Comparison of ENCODE assay signal across 10 cellular contexts in the genomic region with DNA sequence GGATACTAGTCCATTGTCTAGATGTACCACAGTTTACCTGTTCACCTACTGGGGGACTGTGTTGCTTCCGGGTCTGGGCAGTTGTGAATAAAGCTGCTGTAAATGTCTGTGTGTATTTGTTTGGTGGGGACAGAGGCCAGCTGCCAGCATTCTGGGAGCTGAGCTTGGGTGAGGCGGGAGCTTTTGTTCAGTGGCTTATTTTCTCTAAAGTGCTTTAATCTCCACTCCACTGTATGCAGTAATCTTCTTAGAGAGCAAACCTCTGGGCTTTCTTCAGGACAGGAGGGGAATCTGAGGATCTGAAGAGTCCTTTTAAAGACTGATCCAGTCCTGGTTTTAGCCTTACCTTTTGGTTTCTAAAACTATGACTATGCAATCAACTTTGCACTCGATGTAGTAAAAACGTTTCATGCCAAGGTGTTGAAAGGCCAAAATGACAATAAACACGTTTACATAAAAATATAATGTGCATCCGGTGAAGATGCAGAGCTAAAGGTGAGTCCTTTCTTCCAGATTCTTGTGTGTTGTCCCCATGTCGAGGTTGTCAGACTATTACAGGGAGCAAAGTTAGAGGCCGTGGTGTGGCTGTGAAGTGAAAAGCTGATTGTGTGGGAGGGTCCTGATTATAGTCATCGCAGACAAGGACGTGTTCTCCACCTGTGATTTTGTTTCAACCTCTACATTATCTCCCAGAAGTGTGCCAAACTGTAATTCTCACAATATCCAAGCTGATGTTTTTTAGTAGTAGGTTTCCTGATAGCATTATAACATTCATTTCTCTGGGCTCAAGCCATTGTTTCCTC.
A peak's percentile ranks its signal among the peaks of the same experiment; 100 is the strongest.
DNase-seq lines count a peak whose midpoint lies in the region; ATAC-seq and TF ChIP-seq lines count a peak whose summit lies in the region.
"Had no signal": no experiment of that assay in that cellular context is flagged by ENCODE, and none has a peak within 500 bp of the region (broad histone marks: within the 10 kb centered on the region; RNA-seq: fewer than 3 reads in every experiment).

No MANE protein-coding gene starts in this region.

- peak; percentile 81 for DNase-seq in D341Med (ENCODE audit: low spot score)
- DNase-seq in NCI-H1105 treated with DMSO at 0.1 percent for 48 hours (lab: John Stamatoyannopoulos, UW) = peak; percentile 38
- peak; percentile 34 for DNase-seq in SHP77 treated with DMSO at 0.1 percent for 48 hours (lab: John Stamatoyannopoulos, UW)
- no peak for DNase-seq in right lobe of liver
- no peak for DNase-seq in vagina (ENCODE audit: extremely low spot score in 2 of 2)
- no peak for DNase-seq in sigmoid colon
- no peak for DNase-seq in OCI-M2 (lab: John Stamatoyannopoulos, UW; ENCODE audit: unreplicated experiment)
- DNase-seq: HFFc6 had no signal

- H3K4me1 ChIP-seq in right lobe of liver = peaks cover 0 to 35% (median 10%) of the 10 kb centered on the region in 4 donors
- peaks cover 13% of the 10 kb centered on the region for H3K4me1 ChIP-seq in vagina
- peaks cover 0 to 14% (median 3%) of the 10 kb centered on the region in 4 donors for H3K4me1 ChIP-seq in sigmoid colon

- TF ChIP-seq POLR2A in right lobe of liver (IDR thresholded peaks at IDR 0.05) = peak; percentile 15
- TF ChIP-seq POLR2A in vagina (IDR thresholded peaks at IDR 0.05) = no peak
- TF ChIP-seq POLR2A in sigmoid colon (IDR thresholded peaks at IDR 0.05) = no peak

- H3K27me3 ChIP-seq in right lobe of liver (no peaks in the 10 kb centered on the region), vagina (no peaks in the 10 kb centered on the region), sigmoid colon (no peaks in the 10 kb centered on the region)

- TF ChIP-seq EP300 in sigmoid colon (IDR thresholded peaks at IDR 0.05) = no peak

- ATAC-seq in right lobe of liver (peak; percentile 14 to 62 (median 26)), HG02610 (IDR thresholded peaks at IDR 0.05; ENCODE audit: unreplicated experiment) (no peak)

- no peaks in the 10 kb centered on the region for H3K36me3 ChIP-seq in right lobe of liver
- no peaks in the 10 kb centered on the region for H3K36me3 ChIP-seq in vagina
- H3K36me3 ChIP-seq in sigmoid colon = no peaks in the 10 kb centered on the region

- 19% methylated on average over 10 of the region's 10 CpGs for WGBS in right lobe of liver (ENCODE audit: insufficient coverage, low coverage, low lambda C conversion rate, missing lambda C conversion rate)
- 10 to 48% methylated on average over 10 of the region's 10 CpGs for WGBS in sigmoid colon, 2 donors

- TF ChIP-seq CTCF in right lobe of liver (IDR thresholded peaks at IDR 0.05) (no peak), vagina (IDR thresholded peaks at IDR 0.05) (no peak), sigmoid colon (IDR thresholded peaks at IDR 0.05) (no peak)

- H3K4me3 ChIP-seq in right lobe of liver = no peak overlapping the region
- no peak overlapping the region for H3K4me3 ChIP-seq in vagina
- H3K4me3 ChIP-seq in sigmoid colon = no peak overlapping the region

- H3K9me3 ChIP-seq in right lobe of liver (no peaks in the 10 kb centered on the region), vagina (no peaks in the 10 kb centered on the region), sigmoid colon (no peaks in the 10 kb centered on the region)

- H3K27ac ChIP-seq in right lobe of liver = peak overlapping the region in 1 of 3 donors; percentile 24
- H3K27ac ChIP-seq in vagina = no peak overlapping the region
- no peak overlapping the region for H3K27ac ChIP-seq in sigmoid colon
- H3K27ac ChIP-seq: epithelial cell of prostate had no signal

- intact Hi-C loops in right lobe of liver (cut with DNase I) (no loop called here), vagina (cut with DNase I) (no loop called here), sigmoid colon (cut with DNase I) (no loop called here)

Comparison
In these comparisons a context has a peak if more than half of its experiments do, and no peak if none do; other contexts are left out.
1. DNase-seq: peak in D341Med (single experiment), NCI-H1105 treated with DMSO at 0.1 percent for 48 hours (single experiment) and SHP77 treated with DMSO at 0.1 percent for 48 hours (single experiment); none in right lobe of liver (0 of 3), vagina (0 of 2), sigmoid colon (single experiment) and OCI-M2 (single experiment).